In genomic region chr1:15360681-15361080, GRCh38 we compare ENCODE assay signal across 5 cellular contexts.
"Had no signal": no experiment of that assay in that cellular context is flagged by ENCODE, and none has a peak within 500 bp of the region (broad histone marks: within the 10 kb centered on the region; RNA-seq: fewer than 3 reads in every experiment).

No MANE protein-coding gene starts in this region.

- ATAC-seq: K562 had no signal

- H3K4me3 ChIP-seq: GM23248, K562 had no signal

- H3K9ac ChIP-seq: GM23248 had no signal

- H2AFZ ChIP-seq: GM23248 had no signal

- DNase-seq: GM23248, H9, HCEC 1CT, IMR-90 had no signal

- H3K9me3 Mint-ChIP-seq: H9 had no signal

- H3K4me3 Mint-ChIP-seq: H9 had no signal

- H3K27ac ChIP-seq: GM23248 had no signal
